ENCODE assay signal across 9 cellular contexts in the genomic region with DNA sequence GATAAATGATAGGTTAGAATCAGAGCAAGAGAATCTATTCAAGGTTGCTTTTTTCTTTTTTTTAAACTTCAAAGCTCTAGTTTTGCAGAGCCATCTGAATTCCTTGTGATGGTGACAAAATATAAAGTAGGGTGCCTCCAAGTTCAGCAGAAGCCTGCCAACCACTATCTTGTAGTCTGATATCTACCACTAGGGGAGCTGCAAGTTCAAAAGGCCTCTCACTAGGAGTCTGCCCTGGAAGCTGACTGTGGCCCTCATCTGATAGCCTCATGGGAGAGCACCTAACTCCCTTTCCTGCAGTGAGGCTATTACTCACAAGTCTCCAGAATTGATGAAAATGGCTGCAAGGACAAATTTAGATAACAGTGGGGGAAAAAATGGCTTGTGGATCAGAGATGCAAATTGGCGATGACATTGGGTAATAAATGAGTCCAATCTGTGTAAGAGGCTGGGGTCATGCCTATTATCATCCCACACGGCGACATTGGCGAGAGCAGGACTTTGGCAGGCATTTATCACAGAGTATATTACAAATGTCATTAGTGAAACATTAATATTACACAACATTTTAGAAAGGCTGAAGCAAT. TPM values are rescaled to one million over a fixed set of nuclear protein-coding genes. Genes with fewer than 3 reads are reported as not detected.
A peak's percentile ranks its signal among the peaks of the same experiment; 100 is the strongest.
DNase-seq lines count a peak whose midpoint lies in the region; ATAC-seq and TF ChIP-seq lines count a peak whose summit lies in the region.
"Had no signal": no experiment of that assay in that cellular context is flagged by ENCODE, and none has a peak within 500 bp of the region (broad histone marks: within the 10 kb centered on the region; RNA-seq: fewer than 3 reads in every experiment).

No MANE protein-coding gene starts in this region.

- H2AFZ ChIP-seq in SU-DHL-6 (ENCODE audit: low read depth, low read length, severe bottlenecking) (no peak overlapping the region), GM23248 (no peak overlapping the region)

- H4K20me1 ChIP-seq in SU-DHL-6 (ENCODE audit: low read depth, low read length) (no peaks in the 10 kb centered on the region), GM23248 (ENCODE audit: insufficient read depth) (no peaks in the 10 kb centered on the region)

- H3K9ac ChIP-seq in SU-DHL-6 (ENCODE audit: low read length): no peak overlapping the region
- H3K9ac ChIP-seq in GM23248: no peak overlapping the region

- H3K9me2 ChIP-seq in SU-DHL-6 (replicated peaks; ENCODE audit: insufficient read depth, low read length) (no peaks in the 10 kb centered on the region), GM23248 (ENCODE audit: insufficient read depth) (no peaks in the 10 kb centered on the region)

- H3K9me3 ChIP-seq in SU-DHL-6 (ENCODE audit: insufficient read depth, low read length) (no peaks in the 10 kb centered on the region), GM23248 (ENCODE audit: low read depth) (no peaks in the 10 kb centered on the region)

- H3K79me2 ChIP-seq in SU-DHL-6 (ENCODE audit: insufficient read depth, low read length) (no peaks in the 10 kb centered on the region), GM23248 (ENCODE audit: insufficient read depth) (no peaks in the 10 kb centered on the region)

- H3K27ac ChIP-seq in SU-DHL-6 (ENCODE audit: low read depth, low read length) (no peak overlapping the region), GM23248 (no peak overlapping the region)

- DNase-seq in kidney glomerular epithelial cell (lab: John Stamatoyannopoulos, UW): peak; percentile 11
- DNase-seq in omental fat pad (ENCODE audit: low spot score): no peak
- no peak for DNase-seq in NCI-H524 treated with DMSO at 0.1 percent for 48 hours (lab: John Stamatoyannopoulos, UW)
- DNase-seq in GM23248: no peak

- in situ Hi-C loops in GM23248 (cut with MboI): no loop called here

- ATAC-seq in HG03442 (IDR thresholded peaks at IDR 0.05; ENCODE audit: unreplicated experiment) (peak; percentile 60), omental fat pad (ENCODE audit: low FRiP score) (no peak), HG03108 (IDR thresholded peaks at IDR 0.05; ENCODE audit: unreplicated experiment) (no peak)

- H3K36me3 ChIP-seq in SU-DHL-6 (ENCODE audit: low read length) (no peaks in the 10 kb centered on the region), GM23248 (ENCODE audit: low read depth) (no peaks in the 10 kb centered on the region)

- WGBS in GM23248 (ENCODE audit: low coverage in 1 of 2, low lambda C conversion rate in 2 of 2, missing lambda C conversion rate in 2 of 2), 2 experiments: 19 to 24% methylated on average over 4 of the region's 4 CpGs

- H3K4me3 ChIP-seq in GM12875 (ENCODE audit: low read depth, low read length) (no peak overlapping the region), SU-DHL-6 (ENCODE audit: insufficient read depth, low read length, poor library complexity, severe bottlenecking) (no peak overlapping the region), GM23248 (no peak overlapping the region)

- H3K27me3 ChIP-seq in SU-DHL-6 (ENCODE audit: low read length) (no peaks in the 10 kb centered on the region), GM23248 (replicated peaks; ENCODE audit: insufficient read depth) (no peaks in the 10 kb centered on the region)

- TF ChIP-seq CTCF in GM12875 (IDR thresholded peaks at IDR 0.05; ENCODE audit: borderline replicate concordance, insufficient read depth, low read depth, low read length) (peak; percentile 51; the same call in 1 of the 2 replicates), SU-DHL-6 (IDR thresholded peaks at IDR 0.05; ENCODE audit: insufficient read depth, low read length, poor library complexity, severe bottlenecking) (peak; percentile 14), omental fat pad (IDR thresholded peaks at IDR 0.05) (no peak)

- H3F3A ChIP-seq in SU-DHL-6 (ENCODE audit: insufficient read depth): no peaks in the 10 kb centered on the region
- no peaks in the 10 kb centered on the region for H3F3A ChIP-seq in GM23248 (ENCODE audit: insufficient read depth)

- no peaks in the 10 kb centered on the region for H3K4me1 ChIP-seq in GM23248 (ENCODE audit: insufficient read depth)

- H3K4me2 ChIP-seq in SU-DHL-6 (ENCODE audit: low read depth, low read length, poor library complexity, severe bottlenecking) (no peak overlapping the region), GM23248 (ENCODE audit: unreplicated experiment) (no peak overlapping the region)

RNA-seq across cellular contexts. Expression of gene ZP4, which starts 10.7 kb away (rescaled TPM):
- total RNA-seq in omental fat pad: not detected
- not detected in 2 replicates for total RNA-seq in GM23248 (2014; rRNA removed; shearing (Covaris generic))
- polyA plus RNA-seq in GM23248 (2016; fragmentation: Nextera tagmentation; extraction: Ambion mirVana): not detected in 2 replicates
- total RNA-seq: glomerular endothelial cell had no signal

Comparison
In these comparisons a context has a peak if more than half of its experiments do, and no peak if none do; other contexts are left out.
1. CTCF ChIP-seq: peak in GM12875 (single experiment) and SU-DHL-6 (single experiment); none in omental fat pad (0 of 3).